In the genomic region with DNA sequence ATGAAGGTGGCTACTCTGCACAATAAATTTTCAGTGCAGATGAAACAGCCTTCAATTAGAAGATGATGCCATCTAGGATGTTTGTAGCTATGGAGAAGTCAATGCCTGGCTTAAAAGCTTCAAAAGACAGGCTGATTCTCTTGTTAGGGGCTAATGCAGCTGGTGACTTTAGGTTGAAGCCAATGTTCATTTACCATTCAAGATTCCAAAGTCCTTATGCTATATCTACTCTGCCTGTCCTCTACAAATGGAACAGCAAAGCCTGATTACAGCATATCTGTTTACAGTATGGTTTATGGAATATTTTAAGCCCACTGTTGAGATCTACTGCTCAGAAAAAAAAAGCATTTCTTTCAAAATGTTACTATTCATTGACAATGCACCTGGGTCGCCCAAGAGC, we compare ENCODE assay signal across 30 cellular contexts. TPM values are rescaled to one million over a fixed set of nuclear protein-coding genes. Genes with fewer than 3 reads are reported as not detected.
"Had no signal": no experiment of that assay in that cellular context is flagged by ENCODE, and none has a peak within 500 bp of the region (broad histone marks: within the 10 kb centered on the region; RNA-seq: fewer than 3 reads in every experiment).

No MANE protein-coding gene starts in this region.

- H3K4me3 ChIP-seq: colonic mucosa, coronary artery, dorsolateral prefrontal cortex, esophagus muscularis mucosa, esophagus squamous epithelium, gastrocnemius medialis, gastroesophageal sphincter, heart left ventricle, heart right ventricle had no signal

- H3K4me3 Mint-ChIP-seq: dendritic cell treated with granulocyte-macrophage colony-stimulating factor and Interleukin-4, amounts not matched to agents 40 ng/mL and 50 ng/mL, for 4 days; effector memory CD8-positive, alpha-beta T cell; endodermal cell had no signal

- H3K9me3 ChIP-seq: colonic mucosa, esophagus squamous epithelium, gastrocnemius medialis had no signal

- DNase-seq: colonic mucosa; cortex of kidney; dermis blood vessel endothelial cell; dorsolateral prefrontal cortex; effector CD4-positive, alpha-beta T cell; effector CD8-positive, alpha-beta T cell; effector memory CD4-positive, alpha-beta T cell; effector memory CD8-positive, alpha-beta T cell; endodermal cell; erythroblast; esophagus squamous epithelium; foreskin fibroblast; foreskin keratinocyte; foreskin melanocyte; gastrocnemius medialis; glutamatergic neuron; head of caudate nucleus; heart left ventricle; heart right ventricle had no signal

- H3K27me3 Mint-ChIP-seq: dendritic cell treated with granulocyte-macrophage colony-stimulating factor and Interleukin-4, amounts not matched to agents 40 ng/mL and 50 ng/mL, for 4 days had no signal

- H3K4me1 ChIP-seq: colonic mucosa, gastrocnemius medialis, gastroesophageal sphincter had no signal

- H3K27me3 ChIP-seq: colonic mucosa, esophagus squamous epithelium, foreskin keratinocyte had no signal

- ATAC-seq: effector memory CD8-positive, alpha-beta T cell; esophagus mucosa; foreskin keratinocyte; gastrocnemius medialis; gastroesophageal sphincter; heart left ventricle; heart right ventricle had no signal

- H3K36me3 ChIP-seq: colonic mucosa, esophagus muscularis mucosa, esophagus squamous epithelium, gastrocnemius medialis, gastroesophageal sphincter, heart left ventricle, heart right ventricle had no signal

- H3K27ac Mint-ChIP-seq: dendritic cell treated with granulocyte-macrophage colony-stimulating factor and Interleukin-4, amounts not matched to agents 40 ng/mL and 50 ng/mL, for 4 days; effector memory CD8-positive, alpha-beta T cell; endodermal cell had no signal

- H3K27ac ChIP-seq: colonic mucosa, coronary artery, dorsolateral prefrontal cortex, esophagus muscularis mucosa, esophagus squamous epithelium, gastrocnemius medialis, gastroesophageal sphincter, heart left ventricle, heart right ventricle had no signal

- FAIRE-seq: colon, endometrium, endothelial cell of umbilical vein, frontal cortex had no signal

RNA-seq across cellular contexts. Expression of a gene that starts 15.8 kb away (rescaled TPM):
- total RNA-seq: fibroblast of lung, fibroblast of villous mesenchyme had no signal
